Comparison of ENCODE assay signal across 9 cellular contexts in the genomic region with DNA sequence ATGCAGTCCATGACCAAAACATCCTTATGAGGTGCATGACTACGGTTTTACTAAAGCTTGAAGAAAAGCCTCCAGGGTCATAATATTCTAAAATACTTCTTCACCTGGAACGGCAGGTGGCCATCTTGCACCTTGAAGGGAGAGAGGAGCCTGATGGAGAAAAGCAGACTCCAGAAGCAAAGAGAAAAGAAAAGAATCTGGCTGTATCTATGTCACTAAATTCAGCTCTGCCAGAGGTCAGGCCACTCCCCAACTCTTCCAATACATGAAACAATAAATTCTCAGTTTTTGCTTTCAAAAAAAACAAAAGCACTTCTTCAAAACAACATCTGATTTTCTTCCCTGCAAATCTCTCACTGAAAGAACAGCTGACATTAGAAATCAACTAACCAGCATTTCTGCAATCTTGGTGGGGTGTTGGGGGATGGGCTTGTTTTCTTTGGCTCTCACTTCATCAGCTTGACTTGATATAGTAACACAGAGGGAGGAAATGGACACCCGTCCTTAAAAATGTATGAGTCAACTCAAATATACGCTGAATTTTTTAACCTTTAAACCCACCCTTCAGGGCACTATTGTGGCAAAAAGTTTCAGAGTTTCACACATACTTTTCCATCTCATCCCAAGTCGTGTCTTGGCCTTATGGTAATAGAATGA. TPM values are rescaled to one million over a fixed set of nuclear protein-coding genes. Genes with fewer than 3 reads are reported as not detected.
DNase-seq lines count a peak whose midpoint lies in the region; ATAC-seq, FAIRE-seq and TF ChIP-seq lines count a peak whose summit lies in the region.
"Had no signal": no experiment of that assay in that cellular context is flagged by ENCODE, and none has a peak within 500 bp of the region (broad histone marks: within the 10 kb centered on the region; RNA-seq: fewer than 3 reads in every experiment).

No MANE protein-coding gene starts in this region.

- POLR2A ChIA-PET in A549 (lab: Yijun Ruan, JAX), result interaction anchor here (0.6 to 1.4 kb wide), 3 partner anchors 21 to 406 kb away, joined by 4 to 7 read pairs (median 7); a partner anchor contains a TSS

- CTCF ChIA-PET in A549 (lab: Yijun Ruan, JAX), result interaction anchor here (0.8 to 2.1 kb wide), 8 partner anchors 9 to 430 kb away, joined by 3 to 7 read pairs (median 4); a partner anchor contains a TSS

- DNase-seq in A549 (ENCODE audit: low read depth in 1 of 2, low spot score in 1 of 2) (peak; percentile 38 to 76), HS-5 (ENCODE audit: low read depth) (peak; percentile 86), bronchial epithelial cell (ENCODE audit: low read depth) (peak; percentile 79), right lobe of liver (peak in 1 of 3 donors; percentile 63), NCI-H2107 (lab: John Stamatoyannopoulos, UW) (no peak), T-helper 1 cell (no peak)

- peak overlapping the region; percentile 71 to 85 for H3K27ac ChIP-seq in A549
- H3K27ac ChIP-seq in right lobe of liver, result peak overlapping the region; percentile 41 to 85 (median 65)
- H3K27ac ChIP-seq: BLaER1 had no signal

- H3K9me3 ChIP-seq in A549 (no peaks in the 10 kb centered on the region), right lobe of liver (no peaks in the 10 kb centered on the region)

- TF ChIP-seq CTCF in A549 (IDR thresholded peaks at IDR 0.05) (no peak), bronchial epithelial cell (IDR thresholded peaks at IDR 0.05; ENCODE audit: insufficient read depth, low read length, severe bottlenecking) (no peak), right lobe of liver (IDR thresholded peaks at IDR 0.05) (no peak)

- peak overlapping the region; percentile 93 for H3K4me2 ChIP-seq in A549
- H3K4me2 ChIP-seq: BLaER1 had no signal

- H3K4me3 ChIP-seq in A549, result peak overlapping the region; percentile 25; the same call in 1 of the 3 replicates
- no peak overlapping the region for H3K4me3 ChIP-seq in bronchial epithelial cell (ENCODE audit: low read depth, low read length)
- H3K4me3 ChIP-seq in right lobe of liver, result peak overlapping the region in 1 of 3 donors; percentile 19
- H3K4me3 ChIP-seq: BLaER1 had no signal

- TF ChIP-seq RAD21 in A549 (conservative IDR thresholded peaks at IDR 0.05 in 1 of 2, IDR thresholded peaks at IDR 0.05 in 1 of 2), result peak in 1 of 2 experiments; percentile 27; a peak in 3 of 5 replicates

- H3K36me3 ChIP-seq in bronchial epithelial cell (ENCODE audit: control insufficient read depth, insufficient read depth, low read length) (no peaks in the 10 kb centered on the region), right lobe of liver (no peaks in the 10 kb centered on the region)

- peak; percentile 83 to 89 for ATAC-seq in A549
- ATAC-seq in right lobe of liver, result peak; percentile 82 to 90 (median 84)
- ATAC-seq in GM21737 (IDR thresholded peaks at IDR 0.05; ENCODE audit: unreplicated experiment), result no peak
- ATAC-seq in GM18505 (IDR thresholded peaks at IDR 0.05; ENCODE audit: unreplicated experiment), result no peak

- peaks cover 40% of the 10 kb centered on the region for H3K4me1 ChIP-seq in A549
- peaks cover 0 to 17% (median 8%) of the 10 kb centered on the region in 4 donors for H3K4me1 ChIP-seq in right lobe of liver

- FAIRE-seq in A549 (lab: Jason Lieb, UNC) (no peak), bronchial epithelial cell (lab: Jason Lieb, UNC) (no peak)

- TF ChIP-seq POLR2A in A549 (IDR thresholded peaks at IDR 0.05; ENCODE audit: low read length) (no peak), right lobe of liver (IDR thresholded peaks at IDR 0.05) (no peak), GM18505 (IDR thresholded peaks at IDR 0.05; ENCODE audit: borderline replicate concordance, extremely low read depth, insufficient read depth, insufficient read length) (no peak)

- intact Hi-C loops in right lobe of liver (cut with DNase I), result no loop called here

- no peaks in the 10 kb centered on the region for H3K27me3 ChIP-seq in bronchial epithelial cell (ENCODE audit: control insufficient read depth, insufficient read depth, low read length)
- no peaks in the 10 kb centered on the region for H3K27me3 ChIP-seq in right lobe of liver
- H3K27me3 ChIP-seq: BLaER1 had no signal

- peak in 1 of 2 experiments; percentile 33; a peak in 2 of 5 replicates for TF ChIP-seq EP300 in A549 (IDR thresholded peaks at IDR 0.05)

- 17% methylated on average over 5 of the region's 5 CpGs for WGBS in A549 (ENCODE audit: missing lambda C conversion rate)
- 20% methylated on average over 5 of the region's 5 CpGs for WGBS in right lobe of liver (ENCODE audit: insufficient coverage, low coverage, low lambda C conversion rate, missing lambda C conversion rate)

TF ChIP-seq in A549, 52 proteins besides CTCF, POLR2A, EP300 and RAD21 (continues in another document):
- TF ChIP-seq MAZ (IDR thresholded peaks at IDR 0.05; ENCODE audit: borderline replicate concordance, low read depth, low read length) (no peak), HOXB5 (CRISPR knock-in tag; IDR thresholded peaks at IDR 0.05) (no peak), ZC3H11A (IDR thresholded peaks at IDR 0.05) (no peak), RCOR1 (IDR thresholded peaks at IDR 0.05; ENCODE audit: low read depth, low read length) (no peak), TP53 (CRISPR knock-in tag; IDR thresholded peaks at IDR 0.05) (no peak), BHLHE40 (IDR thresholded peaks at IDR 0.05; ENCODE audit: low read depth, low read length) (no peak), EHF (CRISPR knock-in tag; IDR thresholded peaks at IDR 0.05) (no peak), NPAS2 (CRISPR knock-in tag; IDR thresholded peaks at IDR 0.05; ENCODE audit: borderline replicate concordance) (no peak), SMC3 (IDR thresholded peaks at IDR 0.05) (peak; percentile 25), CEBPB (IDR thresholded peaks at IDR 0.05) (0 out of 4 replicates have a peak, but pooled peaks have one; percentile 30 to 32), ZNF302 (CRISPR knock-in tag; IDR thresholded peaks at IDR 0.05) (no peak), ESRRA (IDR thresholded peaks at IDR 0.05; ENCODE audit: borderline replicate concordance, low read length) (no peak)
- TF ChIP-seq, protein P1, sequence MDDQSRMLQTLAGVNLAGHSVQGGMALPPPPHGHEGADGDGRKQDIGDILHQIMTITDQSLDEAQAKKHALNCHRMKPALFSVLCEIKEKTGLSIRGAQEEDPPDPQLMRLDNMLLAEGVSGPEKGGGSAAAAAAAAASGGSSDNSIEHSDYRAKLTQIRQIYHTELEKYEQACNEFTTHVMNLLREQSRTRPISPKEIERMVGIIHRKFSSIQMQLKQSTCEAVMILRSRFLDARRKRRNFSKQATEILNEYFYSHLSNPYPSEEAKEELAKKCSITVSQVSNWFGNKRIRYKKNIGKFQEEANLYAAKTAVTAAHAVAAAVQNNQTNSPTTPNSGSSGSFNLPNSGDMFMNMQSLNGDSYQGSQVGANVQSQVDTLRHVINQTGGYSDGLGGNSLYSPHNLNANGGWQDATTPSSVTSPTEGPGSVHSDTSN (IDR thresholded peaks at IDR 0.05), result no peak
- TF ChIP-seq, protein P2, sequence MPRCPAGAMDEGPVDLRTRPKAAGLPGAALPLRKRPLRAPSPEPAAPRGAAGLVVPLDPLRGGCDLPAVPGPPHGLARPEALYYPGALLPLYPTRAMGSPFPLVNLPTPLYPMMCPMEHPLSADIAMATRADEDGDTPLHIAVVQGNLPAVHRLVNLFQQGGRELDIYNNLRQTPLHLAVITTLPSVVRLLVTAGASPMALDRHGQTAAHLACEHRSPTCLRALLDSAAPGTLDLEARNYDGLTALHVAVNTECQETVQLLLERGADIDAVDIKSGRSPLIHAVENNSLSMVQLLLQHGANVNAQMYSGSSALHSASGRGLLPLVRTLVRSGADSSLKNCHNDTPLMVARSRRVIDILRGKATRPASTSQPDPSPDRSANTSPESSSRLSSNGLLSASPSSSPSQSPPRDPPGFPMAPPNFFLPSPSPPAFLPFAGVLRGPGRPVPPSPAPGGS (IDR thresholded peaks at IDR 0.05), result peak; percentile 58; the same call in 1 of the 3 replicates
- TF ChIP-seq, protein P3, sequence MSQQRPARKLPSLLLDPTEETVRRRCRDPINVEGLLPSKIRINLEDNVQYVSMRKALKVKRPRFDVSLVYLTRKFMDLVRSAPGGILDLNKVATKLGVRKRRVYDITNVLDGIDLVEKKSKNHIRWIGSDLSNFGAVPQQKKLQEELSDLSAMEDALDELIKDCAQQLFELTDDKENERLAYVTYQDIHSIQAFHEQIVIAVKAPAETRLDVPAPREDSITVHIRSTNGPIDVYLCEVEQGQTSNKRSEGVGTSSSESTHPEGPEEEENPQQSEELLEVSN (IDR thresholded peaks at IDR 0.05; ENCODE audit: borderline replicate concordance, low read depth), result no peak

RNA-seq across cellular contexts. Expression of a gene that starts 21.6 kb away (rescaled TPM):
- polyA plus RNA-seq in A549 (2011; rRNA removed), result 108 and 118 TPM in 2 replicates
- polyA plus RNA-seq in A549 (2012; cell fraction: cytosol; rRNA removed), result 39.3 and 43.4 TPM in 2 replicates
- 12.1 and 19.5 TPM in 2 replicates for polyA plus RNA-seq in A549 (2012; cell fraction: nucleus; rRNA removed)
- polyA plus RNA-seq in A549 (2017; fragmentation: RNase III; extraction: RNeasy Plus Mini Kit Qiagen cat#74134 plus additional on column Dnase treatment), result 43.4 to 49.6 TPM (median 49.5 TPM) in 3 replicates
- 27.7 and 29.1 TPM in 2 replicates for polyA minus RNA-seq in A549 (2011; rRNA and poly(A)+ RNA removed)
- total RNA-seq in bronchial epithelial cell, result 33.4 and 39.0 TPM in 2 replicates
- 100 to 1,000 TPM in 1 of 6 experiments, 10 to 100 TPM in 5; 64.9 to 143 (median 67.2) TPM for total RNA-seq in right lobe of liver

Comparison
In these comparisons a context has a peak if more than half of its experiments do, and no peak if none do; other contexts are left out.
1. ATAC-seq: peak in A549 (2 of 2) and right lobe of liver (4 of 4); none in GM21737 (single experiment) and GM18505 (single experiment).
2. DNase-seq: peak in A549 (2 of 2), HS-5 (single experiment) and bronchial epithelial cell (single experiment); none in NCI-H2107 (single experiment) and T-helper 1 cell (0 of 5).